In the genomic region with DNA sequence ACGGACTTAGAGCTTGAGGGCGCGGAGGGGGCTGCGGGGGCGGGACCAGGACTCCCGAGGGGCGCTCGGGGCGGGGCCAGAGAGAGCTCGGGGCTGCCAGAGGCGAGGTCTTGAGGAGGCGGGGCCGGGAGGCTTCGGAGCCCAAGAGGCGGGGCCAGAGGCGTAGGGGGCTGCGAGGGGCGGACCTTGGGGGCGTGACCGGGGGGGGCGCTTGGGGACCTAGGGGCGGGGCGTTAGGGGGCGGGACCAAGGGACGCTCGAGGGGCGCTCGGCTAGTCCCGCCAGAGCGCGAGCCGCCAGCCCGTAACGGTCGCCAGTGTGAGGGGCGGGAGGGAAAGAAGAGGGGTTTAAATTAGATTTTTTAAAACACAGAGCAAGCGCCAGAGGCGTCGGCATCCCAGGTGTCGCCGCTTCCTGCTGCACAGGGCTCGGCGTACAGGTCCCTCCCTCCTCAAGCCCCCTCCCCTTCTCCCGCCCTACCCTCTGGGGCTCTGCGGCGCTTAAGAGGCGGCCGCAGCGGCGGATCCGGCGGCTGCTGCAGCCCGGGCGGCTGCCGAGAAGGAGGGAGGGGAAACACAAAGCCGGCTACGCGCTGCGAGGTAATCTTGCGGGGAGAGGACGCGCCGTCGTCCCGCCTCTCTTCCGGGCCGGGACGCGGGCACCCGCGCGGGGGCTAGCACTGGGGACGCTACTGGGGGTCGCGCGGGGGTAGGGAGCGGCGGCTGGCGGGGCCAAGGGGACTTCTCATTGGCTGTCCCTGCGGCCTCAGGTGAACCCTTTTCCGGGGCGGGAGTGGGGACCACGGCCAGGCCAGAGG, we compare ENCODE assay signal across 8 cellular contexts. TPM values are rescaled to one million over a fixed set of nuclear protein-coding genes. Genes with fewer than 3 reads are reported as not detected.
DNase-seq lines count a peak whose midpoint lies in the region; ATAC-seq and TF ChIP-seq lines count a peak whose summit lies in the region.

A gene with protein sequence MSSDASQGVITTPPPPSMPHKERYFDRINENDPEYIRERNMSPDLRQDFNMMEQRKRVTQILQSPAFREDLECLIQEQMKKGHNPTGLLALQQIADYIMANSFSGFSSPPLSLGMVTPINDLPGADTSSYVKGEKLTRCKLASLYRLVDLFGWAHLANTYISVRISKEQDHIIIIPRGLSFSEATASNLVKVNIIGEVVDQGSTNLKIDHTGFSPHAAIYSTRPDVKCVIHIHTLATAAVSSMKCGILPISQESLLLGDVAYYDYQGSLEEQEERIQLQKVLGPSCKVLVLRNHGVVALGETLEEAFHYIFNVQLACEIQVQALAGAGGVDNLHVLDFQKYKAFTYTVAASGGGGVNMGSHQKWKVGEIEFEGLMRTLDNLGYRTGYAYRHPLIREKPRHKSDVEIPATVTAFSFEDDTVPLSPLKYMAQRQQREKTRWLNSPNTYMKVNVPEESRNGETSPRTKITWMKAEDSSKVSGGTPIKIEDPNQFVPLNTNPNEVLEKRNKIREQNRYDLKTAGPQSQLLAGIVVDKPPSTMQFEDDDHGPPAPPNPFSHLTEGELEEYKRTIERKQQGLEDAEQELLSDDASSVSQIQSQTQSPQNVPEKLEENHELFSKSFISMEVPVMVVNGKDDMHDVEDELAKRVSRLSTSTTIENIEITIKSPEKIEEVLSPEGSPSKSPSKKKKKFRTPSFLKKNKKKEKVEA (plus strand): TSS at position 284 of the 817 bp plus-strand sequence. CDS start 92,670 bp downstream, outside the sequence.

- peak within 1 kb of the TSS; percentile 78 for H3K9ac ChIP-seq in HUES6 (ENCODE audit: low read length)
- H3K9ac ChIP-seq in muscle layer of colon (ENCODE audit: low read length): peak within 1 kb of the TSS; percentile 46

- H3K36me3 Mint-ChIP-seq in activated T-cell treated with anti-CD3 and anti-CD28 coated beads, Interleukin-2, amount 50 U/mL, for 4 hours (ENCODE audit: insufficient read depth): no peaks in the 10 kb centered on the region

- H3K4me3 ChIP-seq in HUES6 (ENCODE audit: low read depth, low read length): peak within 1 kb of the TSS; percentile 71
- H3K4me3 ChIP-seq in PC-9: peak within 1 kb of the TSS; percentile 91
- peak within 1 kb of the TSS; percentile 81 to 91 for H3K4me3 ChIP-seq in esophagus (ENCODE audit: low read depth in 1 of 2, low read length in 2 of 2)
- peak within 1 kb of the TSS; percentile 66 to 95 for H3K4me3 ChIP-seq in muscle layer of colon (ENCODE audit: low read depth in 1 of 2, low read length in 2 of 2)

- peak within 1 kb of the TSS; percentile 88 for H3K27ac ChIP-seq in HUES6 (ENCODE audit: low read depth, low read length)
- no peak within 1 kb of the TSS for H3K27ac ChIP-seq in PC-9
- peak within 1 kb of the TSS; percentile 82 to 93 for H3K27ac ChIP-seq in esophagus (ENCODE audit: low read depth in 2 of 2, low read length in 1 of 2)
- H3K27ac ChIP-seq in muscle layer of colon (ENCODE audit: low read depth, low read length): peak within 1 kb of the TSS; percentile 86

- peaks cover 49% of the 10 kb centered on the region for H3K4me1 Mint-ChIP-seq in activated T-cell treated with anti-CD3 and anti-CD28 coated beads, Interleukin-2, amount 50 U/mL, for 4 hours (ENCODE audit: low read depth)

- H3K27me3 ChIP-seq in HUES6 (ENCODE audit: control insufficient read depth, insufficient read depth, low read length) (peaks cover 6% of the 10 kb centered on the region; the same call in 1 of the 2 replicates), PC-9 (ENCODE audit: insufficient read depth, low read depth) (no peaks in the 10 kb centered on the region), esophagus (ENCODE audit: control insufficient read depth in 1 of 2, insufficient read depth in 2 of 2, low read length in 2 of 2) (no peaks in the 10 kb centered on the region), muscle layer of colon (ENCODE audit: control insufficient read depth in 1 of 2, insufficient read depth in 2 of 2, low read length in 2 of 2) (no peaks in the 10 kb centered on the region)

- no peaks in the 10 kb centered on the region for H3K27me3 Mint-ChIP-seq in activated T-cell treated with anti-CD3 and anti-CD28 coated beads, Interleukin-2, amount 50 U/mL, for 4 hours (ENCODE audit: low read depth)

- no TSS peak for BruUV-seq in PC-9 (replicated peaks; lab: Mats Ljungman, UMichigan)

- no peaks in the 10 kb centered on the region for H3K9me3 ChIP-seq in HUES6 (ENCODE audit: control insufficient read depth, insufficient read depth, low read depth, low read length)
- H3K9me3 ChIP-seq in PC-9 (ENCODE audit: insufficient read depth, low read depth): no peaks in the 10 kb centered on the region; the same call in 1 of the 2 replicates
- no peaks in the 10 kb centered on the region for H3K9me3 ChIP-seq in esophagus (ENCODE audit: control insufficient read depth in 2 of 2, insufficient read depth in 1 of 2, low read depth in 1 of 2, low read length in 1 of 2)
- H3K9me3 ChIP-seq in muscle layer of colon (ENCODE audit: low read length): no peaks in the 10 kb centered on the region

- TF ChIP-seq CTCF in PC-9 (conservative IDR thresholded peaks at IDR 0.05): no peak

- H4K20me1 ChIP-seq in PC-9 (ENCODE audit: insufficient read depth): no peaks in the 10 kb centered on the region

- DNase-seq in DMS 273 (lab: John Stamatoyannopoulos, UW; ENCODE audit: unreplicated experiment): peak; percentile 97
- peak; percentile 49 to 79 for DNase-seq in PC-9
- peak; percentile 90 for DNase-seq in activated T-cell treated with anti-CD3 and anti-CD28 coated beads, Interleukin-2, amount 50 U/mL, for 4 hours
- peak; percentile 89 for DNase-seq in stimulated activated CD8-positive, alpha-beta memory T cell treated with anti-CD3 and anti-CD28 coated beads, Interleukin-7, amount 100 ng/mL, for 24 hours (ENCODE audit: low read depth)

- intact Hi-C loops in PC-9 (cut with micrococcal nuclease; ENCODE audit: unreplicated experiment): loop anchor here (2.0 to 10.0 kb wide), 6 partner anchors 61 to 199 kb away; a partner anchor contains a TSS

- H2AFZ ChIP-seq in PC-9: peak within 1 kb of the TSS; percentile 91

- no peaks in the 10 kb centered on the region for H3K9me3 Mint-ChIP-seq in activated T-cell treated with anti-CD3 and anti-CD28 coated beads, Interleukin-2, amount 50 U/mL, for 4 hours

- H3K79me2 ChIP-seq in PC-9 (ENCODE audit: low read depth): peaks cover 38% of the 10 kb centered on the region

- H3K4me1 ChIP-seq in HUES6 (ENCODE audit: control insufficient read depth, insufficient read depth, low read length) (peaks cover 63% of the 10 kb centered on the region), PC-9 (replicated peaks; ENCODE audit: insufficient read depth) (peaks cover 36% of the 10 kb centered on the region), esophagus (ENCODE audit: control insufficient read depth in 2 of 2, insufficient read depth in 2 of 2, low read length in 1 of 2) (no peaks in the 10 kb centered on the region), muscle layer of colon (ENCODE audit: insufficient read depth, low read length) (peaks cover 40% of the 10 kb centered on the region)

- no peaks in the 10 kb centered on the region for H3K36me3 ChIP-seq in HUES6 (ENCODE audit: control insufficient read depth, insufficient read depth, low read length)
- H3K36me3 ChIP-seq in PC-9 (ENCODE audit: low read depth): no peaks in the 10 kb centered on the region
- no peaks in the 10 kb centered on the region for H3K36me3 ChIP-seq in esophagus (ENCODE audit: control insufficient read depth in 2 of 2, insufficient read depth in 2 of 2, low read length in 1 of 2)
- no peaks in the 10 kb centered on the region for H3K36me3 ChIP-seq in muscle layer of colon (ENCODE audit: insufficient read depth, low read length)

- 0 to 1% methylated on average over 42 to 83 of the region's 83 CpGs for WGBS in esophagus, 2 donors

- CTCF ChIA-PET in PC-9 (lab: Charles Lee): interaction anchor here (0.6 kb wide), 1 partner anchor 119 kb away, joined by 3 read pairs; no protein-coding TSS in a partner anchor

- no peaks in the 10 kb centered on the region; the same call in 1 of the 2 replicates for H3K9me2 ChIP-seq in PC-9 (ENCODE audit: insufficient read depth)

- H3F3A ChIP-seq in PC-9 (ENCODE audit: insufficient read depth, low read depth): peaks cover 5% of the 10 kb centered on the region; the same call in 1 of the 2 replicates

- POLR2A ChIA-PET in PC-9 (lab: Charles Lee; ENCODE audit: unreplicated experiment): no interaction called here

- ATAC-seq in GM21423 (IDR thresholded peaks at IDR 0.05; ENCODE audit: unreplicated experiment): peak; percentile 58
- peak; percentile 53 to 58 for ATAC-seq in activated T-cell treated with anti-CD3 and anti-CD28 coated beads, Interleukin-2, amount 50 U/mL, for 4 hours

- no peak within 1 kb of the TSS for H3K4me3 Mint-ChIP-seq in activated T-cell treated with anti-CD3 and anti-CD28 coated beads, Interleukin-2, amount 50 U/mL, for 4 hours

- H3K4me2 ChIP-seq in PC-9: peak within 1 kb of the TSS; percentile 100

RNA-seq across cellular contexts. Expression of the gene that starts here (rescaled TPM):
- 61.7 and 77.7 TPM in 2 replicates for total RNA-seq in PC-9 (2021)
- total RNA-seq in activated T-cell treated with anti-CD3 and anti-CD28 coated beads, Interleukin-2, amount 50 U/mL, for 4 hours: 10 to 100 TPM; 14.5 to 18.8 (median 16.6) TPM
- 10 to 100 TPM; 20.0 to 24.0 TPM for polyA plus RNA-seq in esophagus
